8 cellular contexts compared by ENCODE assay signal in the genomic region with DNA sequence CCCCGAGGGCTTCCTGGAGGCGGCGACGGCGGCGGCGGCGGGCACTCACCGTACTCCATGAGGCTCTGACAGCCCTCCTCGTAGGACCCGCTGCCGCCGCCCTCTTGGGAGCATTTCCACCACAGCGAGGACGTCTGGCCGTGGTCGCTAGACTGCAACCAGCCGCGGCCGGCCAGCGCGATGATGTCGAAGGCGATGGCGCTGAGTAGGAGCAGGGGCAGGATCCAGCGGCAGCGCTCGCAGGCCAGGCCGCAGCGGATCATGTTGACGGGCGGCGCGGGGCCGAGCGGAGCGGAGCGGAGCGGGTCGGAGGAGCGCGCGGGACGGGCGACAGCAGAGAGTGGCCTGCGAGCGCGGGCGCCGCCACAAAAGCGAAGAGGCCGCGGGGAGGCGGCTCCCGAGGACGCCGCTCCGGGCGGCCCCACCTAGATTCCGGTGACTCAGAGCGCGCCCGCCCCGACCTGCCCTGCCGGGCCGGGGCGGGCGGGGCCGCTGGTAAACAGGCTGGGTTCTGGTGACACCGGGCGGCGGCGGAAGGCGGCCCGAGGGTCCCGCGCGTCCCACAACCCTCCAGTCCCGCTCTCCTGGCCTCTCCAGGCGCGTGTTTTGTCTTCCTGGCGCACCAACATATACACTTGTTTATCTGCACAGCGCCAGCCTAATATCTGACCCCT. TPM values are rescaled to one million over a fixed set of nuclear protein-coding genes. Genes with fewer than 3 reads are reported as not detected.
DNase-seq lines count a peak whose midpoint lies in the region; ATAC-seq and TF ChIP-seq lines count a peak whose summit lies in the region.

A gene (minus strand): TSS at position 342 of the 674 bp plus-strand sequence. CDS start 79 bp downstream, at position 263.

- H4K91ac ChIP-seq in IMR-90 (ENCODE audit: insufficient read depth, low read depth, low read length): peak within 1 kb of the TSS; percentile 77

- peak; percentile 30 to 79 (median 71) for DNase-seq in CD8-positive, alpha-beta T cell
- peak; percentile 38 for DNase-seq in IMR-90
- DNase-seq in mammary epithelial cell: peak; percentile 89
- DNase-seq in inferior parietal cortex (ENCODE audit: extremely low spot score): peak; percentile 20
- peak; percentile 41 to 60 for DNase-seq in stimulated activated CD4-positive, alpha-beta T cell treated with anti-CD3 and anti-CD28 coated beads, Interleukin-12 subunit alpha, Interleukin-12 subunit beta, amount 100 ng/mL, for 24 hours (ENCODE audit: low read depth in 2 of 2)

- H3K4me1 ChIP-seq in CD8-positive, alpha-beta T cell (ENCODE audit: insufficient read depth, low read length): peaks cover 9% of the 10 kb centered on the region
- H3K4me1 ChIP-seq in IMR-90 (ENCODE audit: control insufficient read depth, insufficient read depth, low read length) (peaks cover 13% of the 10 kb centered on the region), mammary epithelial cell (ENCODE audit: insufficient read depth, low read length) (peaks cover 25% of the 10 kb centered on the region)

- intact Hi-C loops in CD8-positive, alpha-beta T cell (cut with DNase I, micrococcal nuclease): loop anchor here (5.0 to 10.0 kb wide), 10 partner anchors 240 to 1268 kb away; a partner anchor contains a TSS
- intact Hi-C loops in IMR-90 (cut with micrococcal nuclease): loop anchor here (1.0 to 5.0 kb wide), 2 partner anchors 240 to 402 kb away; a partner anchor contains a TSS
- intact Hi-C loops in mammary epithelial cell (cut with micrococcal nuclease): loop anchor here (1.0 to 10.0 kb wide), 3 partner anchors 100 to 442 kb away; no protein-coding TSS in a partner anchor

- H4K5ac ChIP-seq in IMR-90 (ENCODE audit: low read depth, low read length): peak within 1 kb of the TSS; percentile 79

- peak within 1 kb of the TSS; percentile 56 for H3K4me3 ChIP-seq in CD8-positive, alpha-beta T cell (ENCODE audit: low read depth, low read length)
- H3K4me3 ChIP-seq in IMR-90 (ENCODE audit: insufficient read depth, low read depth, low read length) (peak within 1 kb of the TSS; percentile 96), WI38 (ENCODE audit: low read depth, low read length) (peak within 1 kb of the TSS; percentile 80), mammary epithelial cell (replicated peaks in 1 of 3; ENCODE audit: insufficient read depth in 1 of 3, low read depth in 2 of 3, low read length in 3 of 3) (peak within 1 kb of the TSS; percentile 82 to 95 (median 90))

- dilution Hi-C loops in IMR-90 (cut with HindIII; ENCODE audit: low sequenced_read_pairs, unreplicated experiment) (no loop called here), mammary epithelial cell (cut with HindIII; ENCODE audit: low sequenced_read_pairs) (no loop called here)

- no peaks in the 10 kb centered on the region for H4K20me1 ChIP-seq in IMR-90 (ENCODE audit: insufficient read depth, low read length)
- H4K20me1 ChIP-seq in mammary epithelial cell (ENCODE audit: insufficient read depth, low read length): no peaks in the 10 kb centered on the region

- H3K79me2 ChIP-seq in mammary epithelial cell (ENCODE audit: insufficient read depth, low read length): peaks cover 53% of the 10 kb centered on the region

- peak within 1 kb of the TSS; percentile 25; the same call in 1 of the 2 replicates for H2AK5ac ChIP-seq in IMR-90 (ENCODE audit: low read depth, low read length)

- TF ChIP-seq POLR2A in IMR-90 (IDR thresholded peaks at IDR 0.05; ENCODE audit: low read depth, low read length): peak; percentile 58; the same call in 1 of the 2 replicates

- peak within 1 kb of the TSS; percentile 15 for H2BK20ac ChIP-seq in IMR-90 (ENCODE audit: low read depth, low read length)

- no peak for TF ChIP-seq CTCF in CD8-positive, alpha-beta T cell (IDR thresholded peaks at IDR 0.05)
- no peak for TF ChIP-seq CTCF in IMR-90 (conservative IDR thresholded peaks at IDR 0.05; ENCODE audit: low read depth, low read length)
- TF ChIP-seq CTCF in WI38 (IDR thresholded peaks at IDR 0.05; ENCODE audit: low read depth, low read length): no peak
- TF ChIP-seq CTCF in mammary epithelial cell (conservative IDR thresholded peaks at IDR 0.05 in 1 of 2, IDR thresholded peaks at IDR 0.05 in 1 of 2; ENCODE audit: extremely low read depth in 1 of 2, insufficient read depth in 1 of 2, low read depth in 1 of 2, low read length in 2 of 2): no peak

- peaks cover 18% of the 10 kb centered on the region for H3K4me1 Mint-ChIP-seq in CD8-positive, alpha-beta T cell (ENCODE audit: low read depth)

- no peaks in the 10 kb centered on the region for H3K36me3 ChIP-seq in CD8-positive, alpha-beta T cell (ENCODE audit: insufficient read depth, low read length)
- H3K36me3 ChIP-seq in IMR-90 (ENCODE audit: control insufficient read depth, insufficient read depth, low read length) (no peaks in the 10 kb centered on the region), mammary epithelial cell (ENCODE audit: insufficient read depth, low read length) (no peaks in the 10 kb centered on the region)

- H3K9me3 ChIP-seq in CD8-positive, alpha-beta T cell (ENCODE audit: low read length): no peaks in the 10 kb centered on the region
- no peaks in the 10 kb centered on the region for H3K9me3 ChIP-seq in IMR-90 (ENCODE audit: control insufficient read depth, insufficient read depth, low read length)
- no peaks in the 10 kb centered on the region for H3K9me3 ChIP-seq in mammary epithelial cell (replicated peaks; ENCODE audit: insufficient read depth, low read length)

- no peaks in the 10 kb centered on the region for H3K9me3 Mint-ChIP-seq in CD8-positive, alpha-beta T cell

- H3K9ac ChIP-seq in IMR-90 (ENCODE audit: low read depth, low read length) (peak within 1 kb of the TSS; percentile 73), mammary epithelial cell (ENCODE audit: insufficient read depth, low read length) (peak within 1 kb of the TSS; percentile 100)

- H2BK5ac ChIP-seq in IMR-90 (ENCODE audit: low read depth, low read length, poor library complexity, severe bottlenecking): peak within 1 kb of the TSS; percentile 44

- in situ Hi-C loops in IMR-90 (cut with MboI; ENCODE audit: low sequenced_read_pairs): loop anchor here (10.0 to 25.0 kb wide), 2 partner anchors 242 to 1255 kb away; a partner anchor contains a TSS
- in situ Hi-C loops in mammary epithelial cell (cut with MboI; ENCODE audit: low sequenced_read_pairs in 2 of 2): loop anchor here (5.0 to 25.0 kb wide), 4 partner anchors 75 to 655 kb away; a partner anchor contains a TSS

- no peak for TF ChIP-seq RAD21 in IMR-90 (IDR thresholded peaks at IDR 0.05; ENCODE audit: low read length)

- H3K27ac ChIP-seq in CD8-positive, alpha-beta T cell (ENCODE audit: low read depth, low read length): no peak within 1 kb of the TSS
- H3K27ac ChIP-seq in IMR-90 (ENCODE audit: insufficient read depth, low read length) (peak within 1 kb of the TSS; percentile 74), mammary epithelial cell (ENCODE audit: insufficient read depth, low read depth, low read length) (peak within 1 kb of the TSS; percentile 99)

- H3K9me1 ChIP-seq in IMR-90 (ENCODE audit: insufficient read depth, low read length): no peaks in the 10 kb centered on the region

- ATAC-seq in CD8-positive, alpha-beta T cell: peak; percentile 86
- ATAC-seq in GM21360 (IDR thresholded peaks at IDR 0.05; ENCODE audit: unreplicated experiment) (peak; percentile 64), IMR-90 (ENCODE audit: low read depth) (peak; percentile 83), HG03565 (IDR thresholded peaks at IDR 0.05; ENCODE audit: unreplicated experiment) (no peak)

- peak within 1 kb of the TSS; percentile 89 for H3K4me3 Mint-ChIP-seq in CD8-positive, alpha-beta T cell

- H2BK15ac ChIP-seq in IMR-90 (ENCODE audit: low read depth, low read length): peak within 1 kb of the TSS; percentile 31; the same call in 1 of the 3 replicates

- peak within 1 kb of the TSS; percentile 76 for H3K27ac Mint-ChIP-seq in CD8-positive, alpha-beta T cell

- H3K18ac ChIP-seq in IMR-90 (ENCODE audit: low read depth, low read length): peak within 1 kb of the TSS; percentile 54

- CTCF ChIA-PET in CD8-positive, alpha-beta T cell (lab: Charles Lee): interaction anchor here (0.8 to 3.1 kb wide), 8 partner anchors 8 to 659 kb away, joined by 3 to 46 read pairs (median 6); no protein-coding TSS in a partner anchor
- CTCF ChIA-PET in IMR-90 (lab: Yijun Ruan, JAX): interaction anchor here (1.5 to 1.9 kb wide), 3 partner anchors 100 to 106 kb away, joined by 7 to 15 read pairs (median 8); no protein-coding TSS in a partner anchor
- CTCF ChIA-PET in mammary epithelial cell (lab: Charles Lee; ENCODE audit: low non-redundant PET): interaction anchor here (0.6 kb wide), 1 partner anchor 100 kb away, joined by 5 read pairs; no protein-coding TSS in a partner anchor

- BruUV-seq in IMR-90 (replicated peaks; lab: Mats Ljungman, UMichigan) (TSS peak; percentile 54), mammary epithelial cell (replicated peaks; lab: Mats Ljungman, UMichigan) (no TSS peak)

- H3K23ac ChIP-seq in IMR-90 (ENCODE audit: low read depth, low read length): peak within 1 kb of the TSS; percentile 78

- POLR2A ChIA-PET in CD8-positive, alpha-beta T cell (lab: Charles Lee): interaction anchor here (0.6 to 1.1 kb wide), 2 partner anchors 107 to 132 kb away, joined by 3 read pairs; no protein-coding TSS in a partner anchor
- POLR2A ChIA-PET in IMR-90 (lab: Charles Lee; ENCODE audit: unreplicated experiment): interaction anchor here (0.6 kb wide), 1 partner anchor 1820 kb away, joined by 3 read pairs; no protein-coding TSS in a partner anchor

- 1% methylated on average over 50 of the region's 83 CpGs; no CpG with 5 or more reads in 1 of the 2 experiments for WGBS in IMR-90 (ENCODE audit: extremely low coverage in 2 of 2, insufficient read length in 1 of 2), 2 experiments
- WGBS in mammary epithelial cell (ENCODE audit: low coverage, missing lambda C conversion rate): 0% methylated on average over 13 of the region's 83 CpGs

- H2BK120ac ChIP-seq in IMR-90 (ENCODE audit: low read depth, low read length): peak within 1 kb of the TSS; percentile 62

- H3K36me3 Mint-ChIP-seq in CD8-positive, alpha-beta T cell: no peaks in the 10 kb centered on the region

- peak within 1 kb of the TSS; percentile 84 for H2AFZ ChIP-seq in IMR-90 (replicated peaks; ENCODE audit: low read length, poor library complexity)
- H2AFZ ChIP-seq in mammary epithelial cell (ENCODE audit: low read depth, low read length): peak within 1 kb of the TSS; percentile 67

- H3K4ac ChIP-seq in IMR-90 (ENCODE audit: low read depth, low read length): peak within 1 kb of the TSS; percentile 83

- peak within 1 kb of the TSS; percentile 90 for H3K4me2 ChIP-seq in IMR-90 (ENCODE audit: low read depth, low read length)
- H3K4me2 ChIP-seq in mammary epithelial cell (ENCODE audit: insufficient read depth, low read depth, low read length): peak within 1 kb of the TSS; percentile 91

- H3K56ac ChIP-seq in IMR-90 (ENCODE audit: extremely low read depth, insufficient read depth, low read length): peak within 1 kb of the TSS; percentile 58; the same call in 1 of the 2 replicates

- peaks cover 12 to 25% of the 10 kb centered on the region in 2 experiments for H3K79me1 ChIP-seq in IMR-90 (ENCODE audit: low read depth in 1 of 2, low read length in 2 of 2)

- peak within 1 kb of the TSS; percentile 69 to 73 for H4K8ac ChIP-seq in IMR-90 (ENCODE audit: low read depth in 2 of 2, low read length in 2 of 2)

- H3K27me3 ChIP-seq in CD8-positive, alpha-beta T cell (ENCODE audit: insufficient read depth, low read length): peaks cover 7% of the 10 kb centered on the region
- H3K27me3 ChIP-seq in IMR-90 (ENCODE audit: control insufficient read depth, insufficient read depth, low read length) (peaks cover 8% of the 10 kb centered on the region), mammary epithelial cell (ENCODE audit: insufficient read depth, low read length) (no peaks in the 10 kb centered on the region)

- H3K27me3 Mint-ChIP-seq in CD8-positive, alpha-beta T cell (ENCODE audit: low read depth): peaks cover 29% of the 10 kb centered on the region

- H3K14ac ChIP-seq in IMR-90 (replicated peaks; ENCODE audit: low read depth, low read length): peak within 1 kb of the TSS; percentile 80

- H2AK9ac ChIP-seq in IMR-90 (replicated peaks; ENCODE audit: low read depth, low read length, poor library complexity): peak within 1 kb of the TSS; percentile 65

RNA-seq across cellular contexts. Expression of the gene that starts here (rescaled TPM):
- 1 to 10 TPM; 1.6 to 1.9 TPM for total RNA-seq in CD8-positive, alpha-beta T cell
- total RNA-seq in IMR-90 (2012; rRNA removed): 7.7 and 11.7 TPM in 2 replicates
- polyA plus RNA-seq in IMR-90 (2012; rRNA removed): 21.2 and 21.4 TPM in 2 replicates
- polyA plus RNA-seq in IMR-90 (2012; cell fraction: cytosol; rRNA removed): 13.5 and 26.4 TPM in 2 replicates
- 6.8 and 7.7 TPM in 2 replicates for polyA plus RNA-seq in IMR-90 (2012; cell fraction: nucleus; rRNA removed; ENCODE audit: low replicate concordance)
- total RNA-seq in mammary epithelial cell: 100 to 1,000 TPM; 266 to 424 TPM
- 159 TPM for polyA plus RNA-seq in mammary epithelial cell
- polyA minus RNA-seq in mammary epithelial cell: 226 TPM

Comparison
In these comparisons a context has a peak if more than half of its experiments do, and no peak if none do; other contexts are left out.
1. RNA of the gene that starts here (total RNA-seq): 266 to 424 TPM in mammary epithelial cell; 7.7 to 11.7 TPM in IMR-90 and 1.6 to 1.9 TPM in CD8-positive, alpha-beta T cell; every median in the first group is over 10 times any median in the second.
2. DNase-seq: peak in every context shown above with its lines; median percentile 89 in mammary epithelial cell; 71 in CD8-positive, alpha-beta T cell; 50 in stimulated activated CD4-positive, alpha-beta T cell treated with anti-CD3 and anti-CD28 coated beads, Interleukin-12 subunit alpha, Interleukin-12 subunit beta, amount 100 ng/mL, for 24 hours; 38 in IMR-90; 20 in inferior parietal cortex.
3. Peak in every context shown above with its lines, with median percentiles within 50 percentile points of each other: H3K4me3 ChIP-seq.